12 cellular contexts compared by ENCODE assay signal in the genomic region with DNA sequence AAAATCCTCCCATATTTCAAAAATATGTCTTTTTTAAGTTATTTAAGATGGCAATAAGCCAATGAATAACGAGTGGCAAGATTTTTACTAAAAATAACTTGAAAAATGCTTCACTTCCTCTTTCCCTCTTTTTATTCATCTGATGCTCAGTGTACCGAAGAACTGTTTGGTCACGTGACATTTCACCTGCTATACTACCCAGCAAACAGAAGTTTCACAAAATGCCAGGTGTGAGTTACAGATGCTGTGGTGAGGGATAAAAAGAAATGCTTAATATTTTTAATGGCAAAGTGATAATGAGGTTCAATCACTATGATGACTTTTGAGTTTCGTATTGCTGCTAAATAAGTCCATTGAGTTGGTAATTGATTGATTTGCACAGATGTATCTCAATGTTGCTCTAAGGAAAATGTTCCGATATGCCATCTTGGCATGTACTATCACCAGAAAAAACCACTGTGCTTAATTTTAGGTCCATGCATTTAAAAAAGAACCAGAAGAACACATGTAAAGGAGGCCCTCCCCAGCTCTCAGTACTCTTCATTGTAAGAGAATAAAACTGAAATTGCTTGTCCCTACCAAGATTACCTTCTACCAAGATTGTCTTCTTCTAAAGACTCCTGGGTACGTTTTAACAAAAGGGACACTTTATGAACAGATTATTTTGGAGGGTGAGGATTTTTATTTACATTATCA. TPM values are rescaled to one million over a fixed set of nuclear protein-coding genes. Genes with fewer than 3 reads are reported as not detected.
DNase-seq lines count a peak whose midpoint lies in the region; ATAC-seq, FAIRE-seq and TF ChIP-seq lines count a peak whose summit lies in the region.
"Had no signal": no experiment of that assay in that cellular context is flagged by ENCODE, and none has a peak within 500 bp of the region (broad histone marks: within the 10 kb centered on the region; RNA-seq: fewer than 3 reads in every experiment).

No MANE protein-coding gene starts in this region.

- no peak overlapping the region for H3K27ac Mint-ChIP-seq in CD14-positive monocyte
- H3K27ac Mint-ChIP-seq: activated T-helper 2 cell treated with anti-CD3 and anti-CD28 coated beads, Interferon-gamma antibody, Interleukin-2, Interleukin-4, amounts not matched to agents 10 μg/mL and 5 μg/mL and 100 μg/mL, durations not matched to agents 14 hours and 24 hours and 36 hours had no signal

- TF ChIP-seq CTCF in HepG2 (CRISPR knock-in tag; IDR thresholded peaks at IDR 0.05) (no peak), right lobe of liver (IDR thresholded peaks at IDR 0.05) (no peak), tibial artery (IDR thresholded peaks at IDR 0.05) (no peak), CD14-positive monocyte (IDR thresholded peaks at IDR 0.05) (no peak)

- H3K27me3 ChIP-seq in HepG2 (ENCODE audit: control insufficient read depth in 1 of 2, insufficient read depth in 2 of 2, low read length in 2 of 2) = no peaks in the 10 kb centered on the region
- no peaks in the 10 kb centered on the region for H3K27me3 ChIP-seq in right lobe of liver
- peaks cover 0 to 10% of the 10 kb centered on the region in 2 donors for H3K27me3 ChIP-seq in tibial artery

- 23% methylated on average over 6 of the region's 6 CpGs for WGBS in HepG2 (ENCODE audit: low lambda C conversion rate)
- 48% methylated on average over 6 of the region's 6 CpGs for WGBS in right lobe of liver (ENCODE audit: insufficient coverage, low coverage, low lambda C conversion rate, missing lambda C conversion rate)

- in situ Hi-C loops in HepG2 (cut with HindIII; ENCODE audit: extremely low pct_ligation_motif_present, low pct_unique_long_range_greater_than_20kb) = no loop called here

- H3K4me3 Mint-ChIP-seq in CD14-positive monocyte = no peak overlapping the region

- DNase-seq in HepG2 (ENCODE audit: low spot score) (no peak), right lobe of liver (no peak), NCI-H146 treated with DMSO at 0.1 percent for 48 hours (lab: John Stamatoyannopoulos, UW; ENCODE audit: unreplicated experiment) (peak; percentile 34), HuH-7.5 (ENCODE audit: low spot score) (no peak), tibial artery (no peak), CD14-positive monocyte (ENCODE audit: low spot score) (no peak), T-helper 1 cell (no peak)

- TF ChIP-seq RAD21 in HepG2 (CRISPR knock-in tag; IDR thresholded peaks at IDR 0.05) = no peak

- H3K4me1 Mint-ChIP-seq in CD14-positive monocyte = peaks cover 25% of the 10 kb centered on the region

- no peaks in the 10 kb centered on the region for H3K36me3 Mint-ChIP-seq in CD14-positive monocyte

- no peak for FAIRE-seq in HepG2 (lab: Jason Lieb, UNC)

- H4K20me1 ChIP-seq in HepG2 (ENCODE audit: insufficient read depth, low read length) = no peaks in the 10 kb centered on the region

- ATAC-seq in HepG2 = no peak
- no peak for ATAC-seq in right lobe of liver
- ATAC-seq in HG02938 (IDR thresholded peaks at IDR 0.05; ENCODE audit: unreplicated experiment) = peak; percentile 67

- H3K36me3 ChIP-seq in HepG2 (replicated peaks in 1 of 2; ENCODE audit: control insufficient read depth in 1 of 2, insufficient read depth in 2 of 2, low read length in 2 of 2) (no peaks in the 10 kb centered on the region), right lobe of liver (no peaks in the 10 kb centered on the region), tibial artery (no peaks in the 10 kb centered on the region)

- H3K4me1 ChIP-seq in HepG2 (ENCODE audit: insufficient read depth, low read length) (no peaks in the 10 kb centered on the region), right lobe of liver (no peaks in the 10 kb centered on the region), tibial artery (no peaks in the 10 kb centered on the region)

- no peak overlapping the region for H3K27ac ChIP-seq in HepG2 (ENCODE audit: extremely low read length, insufficient read depth, low read length)
- H3K27ac ChIP-seq in right lobe of liver = no peak overlapping the region
- H3K27ac ChIP-seq in tibial artery = no peak overlapping the region
- H3K27ac ChIP-seq: epithelial cell of prostate had no signal

- no peak overlapping the region for H2AFZ ChIP-seq in HepG2 (ENCODE audit: low read length)

- H3K4me3 ChIP-seq in HepG2 (replicated peaks in 1 of 3; ENCODE audit: insufficient read depth in 1 of 3, low read depth in 2 of 3, low read length in 3 of 3) = no peak overlapping the region
- no peak overlapping the region for H3K4me3 ChIP-seq in right lobe of liver
- no peak overlapping the region for H3K4me3 ChIP-seq in tibial artery

- no peak for TF ChIP-seq POLR2A in HepG2 (IDR thresholded peaks at IDR 0.05; ENCODE audit: insufficient read depth in 1 of 2, low read depth in 2 of 2, low read length in 2 of 2)
- no peak for TF ChIP-seq POLR2A in right lobe of liver (IDR thresholded peaks at IDR 0.05)

- BruUV-seq in HepG2 (replicated peaks; lab: Mats Ljungman, UMichigan) = no TSS peak

- H3K9me3 ChIP-seq in HepG2 (ENCODE audit: low read length) (no peaks in the 10 kb centered on the region), right lobe of liver (no peaks in the 10 kb centered on the region), tibial artery (no peaks in the 10 kb centered on the region)

- no peak overlapping the region for H3K9ac ChIP-seq in HepG2 (ENCODE audit: insufficient read depth, low read depth, low read length)

- POLR2A ChIA-PET in HepG2 (lab: Yijun Ruan, JAX) = no interaction called here

- intact Hi-C loops in HepG2 (cut with micrococcal nuclease; ENCODE audit: unreplicated experiment) = no loop called here
- intact Hi-C loops in right lobe of liver (cut with DNase I) = no loop called here
- intact Hi-C loops in tibial artery (cut with DNase I; ENCODE audit: low total_unique reads) = no loop called here
- intact Hi-C loops in CD14-positive monocyte (cut with micrococcal nuclease) = no loop called here

- no peaks in the 10 kb centered on the region for H3K79me2 ChIP-seq in HepG2 (ENCODE audit: insufficient read depth, low read length)

- H3K4me2 ChIP-seq in HepG2 (ENCODE audit: low read depth, low read length) = no peak overlapping the region

- CTCF ChIA-PET in HepG2 (lab: Yijun Ruan, JAX; ENCODE audit: low intra/inter-chr PET ratio, low total read pairs) = no interaction called here

- peaks cover 0 to 1% (median 0%) of the 10 kb centered on the region in 7 donors for H3K9me3 Mint-ChIP-seq in CD14-positive monocyte
- H3K9me3 Mint-ChIP-seq: activated T-helper 2 cell treated with anti-CD3 and anti-CD28 coated beads, Interferon-gamma antibody, Interleukin-2, Interleukin-4, amounts not matched to agents 10 μg/mL and 5 μg/mL and 100 μg/mL, durations not matched to agents 14 hours and 24 hours and 36 hours had no signal

- H3K27me3 Mint-ChIP-seq in CD14-positive monocyte (ENCODE audit: low read depth in 3 of 3) = peaks cover 0 to 4% (median 2%) of the 10 kb centered on the region in 3 donors

- TF ChIP-seq EP300 in HepG2 (IDR thresholded peaks at IDR 0.05; ENCODE audit: low read depth in 2 of 2, low read length in 2 of 2) = no peak
- no peak for TF ChIP-seq EP300 in HepG2 (CRISPR knock-in tag; IDR thresholded peaks at IDR 0.05; ENCODE audit: borderline replicate concordance)

RNA-seq across cellular contexts. Expression of a gene that starts 26.0 kb away (rescaled TPM):
- total RNA-seq in HepG2 (2016; rRNA removed; fragmentation: Illumina TruSeq; extraction: Trizol) = 53.5 and 68.7 TPM in 2 replicates
- 23.2 and 27.8 TPM in 2 replicates for total RNA-seq in HepG2 (2016; cell fraction: cytosol; rRNA removed; fragmentation: Illumina TruSeq; extraction: Trizol; ENCODE audit: low read depth)
- total RNA-seq in HepG2 (2016; cell fraction: insoluble cytoplasmic fraction; rRNA removed; fragmentation: Illumina TruSeq; extraction: Trizol) = 52.0 and 67.0 TPM in 2 replicates
- 20.0 and 27.1 TPM in 2 replicates for total RNA-seq in HepG2 (2016; cell fraction: membrane; rRNA removed; fragmentation: Illumina TruSeq; extraction: Trizol)
- 65.7 and 66.3 TPM in 2 replicates for total RNA-seq in HepG2 (2016; cell fraction: nucleus; rRNA removed; fragmentation: Illumina TruSeq; extraction: Trizol)
- polyA plus RNA-seq in HepG2 (2011; rRNA removed) = 54.0 and 55.7 TPM in 2 replicates
- polyA plus RNA-seq in HepG2 (2011; cell fraction: cytosol; rRNA removed) = 22.3 and 33.1 TPM in 2 replicates
- polyA plus RNA-seq in HepG2 (2011; cell fraction: nucleus; rRNA removed) = 16.0 and 16.5 TPM in 2 replicates
- polyA plus RNA-seq in HepG2 (2012) = 82.5 and 100 TPM in 2 replicates
- polyA plus RNA-seq in HepG2 (2016; cell fraction: cytosol; fragmentation: Illumina TruSeq; extraction: Trizol; ENCODE audit: low read depth) = 4.9 and 6.5 TPM in 2 replicates
- polyA plus RNA-seq in HepG2 (2016; cell fraction: insoluble cytoplasmic fraction; fragmentation: Illumina TruSeq; extraction: Trizol; ENCODE audit: low read depth) = 59.8 and 62.0 TPM in 2 replicates
- polyA plus RNA-seq in HepG2 (2016; cell fraction: membrane; fragmentation: Illumina TruSeq; extraction: Trizol; ENCODE audit: low read depth) = 8.2 and 11.5 TPM in 2 replicates
- 95.5 and 100 TPM in 2 replicates for polyA plus RNA-seq in HepG2 (2016; cell fraction: nucleus; fragmentation: Illumina TruSeq; extraction: Trizol; ENCODE audit: insufficient read depth, low read depth)
- polyA minus RNA-seq in HepG2 (2011; rRNA and poly(A)+ RNA removed; ENCODE audit: low replicate concordance) = 136 and 163 TPM in 2 replicates
- polyA minus RNA-seq in HepG2 (2011; cell fraction: cytosol; rRNA and poly(A)+ RNA removed) = 36.2 and 39.5 TPM in 2 replicates
- 50.5 and 51.8 TPM in 2 replicates for polyA minus RNA-seq in HepG2 (2011; cell fraction: nucleus; rRNA and poly(A)+ RNA removed)
- total RNA-seq in right lobe of liver = 100 to 1,000 TPM in 3 of 6 experiments, 10 to 100 TPM in 3; 38.5 to 133 (median 96.5) TPM
- polyA plus RNA-seq in CD14-positive monocyte = 100 to 1,000 TPM in 1 of 2 donors, 10 to 100 TPM in 1; 95.2 to 117 TPM

RNA-seq across cellular contexts. Expression of a gene that starts 29.3 kb away (rescaled TPM):
- total RNA-seq in HepG2 (2016; rRNA removed; fragmentation: Illumina TruSeq; extraction: Trizol) (not detected in 2 replicates), right lobe of liver (not detected)
- total RNA-seq in HepG2 (2016; cell fraction: cytosol; rRNA removed; fragmentation: Illumina TruSeq; extraction: Trizol; ENCODE audit: low read depth) = not detected in 2 replicates
- total RNA-seq in HepG2 (2016; cell fraction: insoluble cytoplasmic fraction; rRNA removed; fragmentation: Illumina TruSeq; extraction: Trizol) = not detected in 2 replicates
- not detected in 2 replicates for total RNA-seq in HepG2 (2016; cell fraction: membrane; rRNA removed; fragmentation: Illumina TruSeq; extraction: Trizol)
- not detected in 2 replicates for total RNA-seq in HepG2 (2016; cell fraction: nucleus; rRNA removed; fragmentation: Illumina TruSeq; extraction: Trizol)
- polyA plus RNA-seq in HepG2 (2011; rRNA removed) (not detected in 2 replicates), CD14-positive monocyte (not detected)
- not detected in 2 replicates for polyA plus RNA-seq in HepG2 (2011; cell fraction: cytosol; rRNA removed)
- polyA plus RNA-seq in HepG2 (2011; cell fraction: nucleus; rRNA removed) = not detected in 2 replicates
- polyA plus RNA-seq in HepG2 (2012) = not detected in 2 replicates
- not detected in 2 replicates for polyA plus RNA-seq in HepG2 (2016; cell fraction: cytosol; fragmentation: Illumina TruSeq; extraction: Trizol; ENCODE audit: low read depth)
- not detected in 2 replicates for polyA plus RNA-seq in HepG2 (2016; cell fraction: insoluble cytoplasmic fraction; fragmentation: Illumina TruSeq; extraction: Trizol; ENCODE audit: low read depth)
- polyA plus RNA-seq in HepG2 (2016; cell fraction: membrane; fragmentation: Illumina TruSeq; extraction: Trizol; ENCODE audit: low read depth) = not detected in 2 replicates
- polyA plus RNA-seq in HepG2 (2016; cell fraction: nucleus; fragmentation: Illumina TruSeq; extraction: Trizol; ENCODE audit: insufficient read depth, low read depth) = not detected in 2 replicates
- not detected in 2 replicates for polyA minus RNA-seq in HepG2 (2011; rRNA and poly(A)+ RNA removed; ENCODE audit: low replicate concordance)
- not detected in 2 replicates for polyA minus RNA-seq in HepG2 (2011; cell fraction: cytosol; rRNA and poly(A)+ RNA removed)
- polyA minus RNA-seq in HepG2 (2011; cell fraction: nucleus; rRNA and poly(A)+ RNA removed) = not detected in 2 replicates
- total RNA-seq: activated T-helper 2 cell treated with anti-CD3 and anti-CD28 coated beads, Interferon-gamma antibody, Interleukin-2, Interleukin-4, amounts not matched to agents 10 μg/mL and 5 μg/mL and 100 μg/mL, durations not matched to agents 14 hours and 24 hours and 36 hours; mucosa of gallbladder; SK-MEL-5 had no signal
